In genomic region chr3:52055537-52056351, GRCh38 we compare ENCODE assay signal across 8 cellular contexts. TPM values are rescaled to one million over a fixed set of nuclear protein-coding genes. Genes with fewer than 3 reads are reported as not detected.
A peak's percentile ranks its signal among the peaks of the same experiment; 100 is the strongest.
DNase-seq lines count a peak whose midpoint lies in the region; ATAC-seq and TF ChIP-seq lines count a peak whose summit lies in the region.

No MANE protein-coding gene starts in this region.

- no peaks in the 10 kb centered on the region for H3K27me3 ChIP-seq in CD4-positive, CD25-positive, alpha-beta regulatory T cell (ENCODE audit: control insufficient read depth, insufficient read depth, low read length)
- no peaks in the 10 kb centered on the region for H3K27me3 ChIP-seq in IMR-90 (ENCODE audit: control insufficient read depth, insufficient read depth, low read length)
- H3K27me3 ChIP-seq in duodenal mucosa (ENCODE audit: control insufficient read depth in 1 of 2, insufficient read depth in 2 of 2, low read length in 2 of 2) = no peaks in the 10 kb centered on the region
- H3K27me3 ChIP-seq in mesenchymal stem cell (ENCODE audit: control insufficient read depth in 1 of 2, insufficient read depth in 1 of 2, low read length in 2 of 2) = no peaks in the 10 kb centered on the region

- H3K27ac Mint-ChIP-seq in CD4-positive, CD25-positive, alpha-beta regulatory T cell = peak overlapping the region; percentile 78 to 89 (median 81)

- H2BK15ac ChIP-seq in IMR-90 (ENCODE audit: low read depth, low read length) (no peak overlapping the region), mesenchymal stem cell (ENCODE audit: low read depth, poor library complexity, severe bottlenecking) (peak overlapping the region; percentile 71)

- peak; percentile 25 to 77 (median 63) for DNase-seq in CD4-positive, CD25-positive, alpha-beta regulatory T cell
- DNase-seq in IMR-90 = peak; percentile 57
- peak; percentile 18 to 22 for DNase-seq in activated CD4-positive, alpha-beta T cell treated with anti-CD3 and anti-CD28 coated beads for 24 hours (ENCODE audit: low read depth in 2 of 2)
- DNase-seq in mesenchymal stem cell = peak; percentile 71
- peak; percentile 58 for DNase-seq in stimulated activated naive CD8-positive, alpha-beta T cell treated with anti-CD3 and anti-CD28 coated beads, Interleukin-15, Interleukin-2, amounts not matched to agents 100 U/mL and 50 U/mL, for 24 hours
- DNase-seq in SIG-M5 (lab: John Stamatoyannopoulos, UW) = no peak

- H2AFZ ChIP-seq in IMR-90 (replicated peaks; ENCODE audit: low read length, poor library complexity) = peak overlapping the region; percentile 87
- H2AFZ ChIP-seq in mesenchymal stem cell (ENCODE audit: low read depth, low read length) = peak overlapping the region; percentile 46

- peak overlapping the region in 1 of 2 experiments; percentile 27 for H2BK12ac ChIP-seq in mesenchymal stem cell (ENCODE audit: low read length in 2 of 2)

- CTCF ChIA-PET in IMR-90 (lab: Yijun Ruan, JAX) = interaction anchor here (0.8 to 1.8 kb wide), 3 partner anchors 9 to 63 kb away, joined by 4 to 5 read pairs (median 4); no protein-coding TSS in a partner anchor

- peak; percentile 47; the same call in 1 of the 2 replicates for TF ChIP-seq POLR2A in IMR-90 (IDR thresholded peaks at IDR 0.05; ENCODE audit: low read depth, low read length)

- H3K9me3 Mint-ChIP-seq in CD4-positive, CD25-positive, alpha-beta regulatory T cell = no peaks in the 10 kb centered on the region

- H4K8ac ChIP-seq in IMR-90 (ENCODE audit: low read depth in 2 of 2, low read length in 2 of 2) = peak overlapping the region; percentile 94 to 96; a peak in 2 of 4 replicates
- H4K8ac ChIP-seq in mesenchymal stem cell (ENCODE audit: low read length) = peak overlapping the region; percentile 35

- peak overlapping the region; percentile 78 for H2BK120ac ChIP-seq in IMR-90 (ENCODE audit: low read depth, low read length)
- peak overlapping the region; percentile 56 for H2BK120ac ChIP-seq in mesenchymal stem cell (ENCODE audit: low read depth, low read length)

- H3K27me3 Mint-ChIP-seq in CD4-positive, CD25-positive, alpha-beta regulatory T cell = peaks cover 5% of the 10 kb centered on the region

- H3K27ac ChIP-seq in CD4-positive, CD25-positive, alpha-beta regulatory T cell (ENCODE audit: insufficient read depth, low read length, poor library complexity, severe bottlenecking) = peak overlapping the region; percentile 75
- peak overlapping the region; percentile 96 for H3K27ac ChIP-seq in IMR-90 (ENCODE audit: insufficient read depth, low read length)
- no peak overlapping the region for H3K27ac ChIP-seq in duodenal mucosa (ENCODE audit: low read depth, low read length)
- peak overlapping the region; percentile 66 for H3K27ac ChIP-seq in mesenchymal stem cell (ENCODE audit: low read length, poor library complexity, severe bottlenecking)

- H2BK5ac ChIP-seq in IMR-90 (ENCODE audit: low read depth, low read length, poor library complexity, severe bottlenecking) (peak overlapping the region; percentile 92), mesenchymal stem cell (ENCODE audit: low read depth, low read length, poor library complexity, severe bottlenecking) (peak overlapping the region; percentile 31)

- peaks cover 11% of the 10 kb centered on the region; the same call in 1 of the 2 replicates for H4K20me1 ChIP-seq in IMR-90 (ENCODE audit: insufficient read depth, low read length)

- H2AK5ac ChIP-seq in IMR-90 (ENCODE audit: low read depth, low read length) (peak overlapping the region; percentile 99), mesenchymal stem cell (ENCODE audit: low read length, severe bottlenecking) (no peak overlapping the region)

- H3K79me1 ChIP-seq in IMR-90 (ENCODE audit: low read depth in 1 of 2, low read length in 2 of 2) (peaks cover 6 to 52% of the 10 kb centered on the region in 2 experiments; a peak in 3 of 4 replicates), mesenchymal stem cell (replicated peaks; ENCODE audit: low read length, poor library complexity, severe bottlenecking) (peaks cover 5% of the 10 kb centered on the region)

- no peaks in the 10 kb centered on the region for H3K9me3 ChIP-seq in CD4-positive, CD25-positive, alpha-beta regulatory T cell (ENCODE audit: control insufficient read depth in 2 of 2, low read length in 2 of 2)
- no peaks in the 10 kb centered on the region for H3K9me3 ChIP-seq in IMR-90 (ENCODE audit: control insufficient read depth, insufficient read depth, low read length)
- no peaks in the 10 kb centered on the region for H3K9me3 ChIP-seq in duodenal mucosa (ENCODE audit: control insufficient read depth in 1 of 2, low read length in 2 of 2)
- no peaks in the 10 kb centered on the region for H3K9me3 ChIP-seq in mesenchymal stem cell (ENCODE audit: control insufficient read depth, low read length)

- H3K4me3 ChIP-seq in CD4-positive, CD25-positive, alpha-beta regulatory T cell (ENCODE audit: low read depth, low read length) = peak overlapping the region; percentile 81
- peak overlapping the region; percentile 96 for H3K4me3 ChIP-seq in IMR-90 (ENCODE audit: insufficient read depth, low read depth, low read length)
- H3K4me3 ChIP-seq in duodenal mucosa (ENCODE audit: low read depth in 1 of 2, low read length in 2 of 2) = peak overlapping the region; percentile 69 to 83
- H3K4me3 ChIP-seq in mesenchymal stem cell (ENCODE audit: insufficient read depth in 1 of 2, low read depth in 1 of 2, low read length in 2 of 2) = peak overlapping the region; percentile 85 to 94

- H3K9me1 ChIP-seq in IMR-90 (ENCODE audit: insufficient read depth, low read length) = peaks cover 10% of the 10 kb centered on the region; the same call in 1 of the 2 replicates

- H3K14ac ChIP-seq in IMR-90 (replicated peaks; ENCODE audit: low read depth, low read length) (peak overlapping the region; percentile 100), mesenchymal stem cell (ENCODE audit: low read length in 2 of 2) (peak overlapping the region in 1 of 2 experiments; percentile 84)

- 1% methylated on average over 54 of the region's 94 CpGs; no CpG with 5 or more reads in 1 of the 2 experiments for WGBS in IMR-90 (ENCODE audit: extremely low coverage in 2 of 2, insufficient read length in 1 of 2), 2 experiments
- 2% methylated on average over 57 of the region's 94 CpGs for WGBS in mesenchymal stem cell

- peak; percentile 38 for TF ChIP-seq CTCF in IMR-90 (conservative IDR thresholded peaks at IDR 0.05; ENCODE audit: low read depth, low read length)

- H3K23ac ChIP-seq in IMR-90 (ENCODE audit: low read depth, low read length) = peak overlapping the region; percentile 100
- peak overlapping the region in 1 of 2 experiments; percentile 84 for H3K23ac ChIP-seq in mesenchymal stem cell (ENCODE audit: low read length in 2 of 2)

- peaks cover 0 to 49% (median 32%) of the 10 kb centered on the region in 4 donors for H3K4me1 Mint-ChIP-seq in CD4-positive, CD25-positive, alpha-beta regulatory T cell

- TF ChIP-seq RAD21 in IMR-90 (IDR thresholded peaks at IDR 0.05; ENCODE audit: low read length) = peak; percentile 50

- H4K91ac ChIP-seq in IMR-90 (ENCODE audit: insufficient read depth, low read depth, low read length) (peak overlapping the region; percentile 97), mesenchymal stem cell (ENCODE audit: low read length) (peak overlapping the region; percentile 77)

- POLR2A ChIA-PET in IMR-90 (lab: Charles Lee; ENCODE audit: unreplicated experiment) = interaction anchor here (0.6 kb wide), 1 partner anchor 95 kb away, joined by 4 read pairs; no protein-coding TSS in a partner anchor

- peaks cover 13% of the 10 kb centered on the region for H3K36me3 Mint-ChIP-seq in CD4-positive, CD25-positive, alpha-beta regulatory T cell

- no peak overlapping the region for H4K5ac ChIP-seq in IMR-90 (ENCODE audit: low read depth, low read length)

- no peak overlapping the region; the same call in 1 of the 2 replicates for H3K18ac ChIP-seq in IMR-90 (ENCODE audit: low read depth, low read length)
- H3K18ac ChIP-seq in mesenchymal stem cell (ENCODE audit: low read depth in 1 of 2, low read length in 2 of 2) = peak overlapping the region; percentile 67 to 79

- H2AK9ac ChIP-seq in IMR-90 (replicated peaks; ENCODE audit: low read depth, low read length, poor library complexity) = peak overlapping the region; percentile 99

- H3K4me1 ChIP-seq in CD4-positive, CD25-positive, alpha-beta regulatory T cell (ENCODE audit: control insufficient read depth, insufficient read depth, low read length, poor library complexity, severe bottlenecking) = peaks cover 62% of the 10 kb centered on the region
- H3K4me1 ChIP-seq in IMR-90 (ENCODE audit: control insufficient read depth, insufficient read depth, low read length) (peaks cover 22% of the 10 kb centered on the region), duodenal mucosa (ENCODE audit: control insufficient read depth in 1 of 2, insufficient read depth in 2 of 2, low read length in 2 of 2) (peaks cover 44 to 49% of the 10 kb centered on the region in 2 donors), mesenchymal stem cell (ENCODE audit: control insufficient read depth, insufficient read depth, low read depth, low read length) (peaks cover 47% of the 10 kb centered on the region)

- peak overlapping the region; percentile 99 for H3K4ac ChIP-seq in IMR-90 (ENCODE audit: low read depth, low read length)
- peak overlapping the region; percentile 83 to 91 for H3K4ac ChIP-seq in mesenchymal stem cell (ENCODE audit: low read depth in 1 of 2, low read length in 2 of 2)

- peak overlapping the region; percentile 97 for H3K4me2 ChIP-seq in IMR-90 (ENCODE audit: low read depth, low read length)
- peak overlapping the region; percentile 67 for H3K4me2 ChIP-seq in mesenchymal stem cell (ENCODE audit: low read length, poor library complexity, severe bottlenecking)

- no TSS peak for BruUV-seq in IMR-90 (replicated peaks; lab: Mats Ljungman, UMichigan)

- H3K4me3 Mint-ChIP-seq in CD4-positive, CD25-positive, alpha-beta regulatory T cell = peak overlapping the region; percentile 89 to 97 (median 92)

- dilution Hi-C loops in IMR-90 (cut with HindIII; ENCODE audit: low sequenced_read_pairs, unreplicated experiment) = no loop called here

- H3K36me3 ChIP-seq in CD4-positive, CD25-positive, alpha-beta regulatory T cell (ENCODE audit: control insufficient read depth, insufficient read depth, low read length) = peaks cover 10% of the 10 kb centered on the region
- peaks cover 19% of the 10 kb centered on the region for H3K36me3 ChIP-seq in IMR-90 (ENCODE audit: control insufficient read depth, insufficient read depth, low read length)
- H3K36me3 ChIP-seq in duodenal mucosa (ENCODE audit: control insufficient read depth in 1 of 2, insufficient read depth in 2 of 2, low read length in 2 of 2) = peaks cover 13 to 29% of the 10 kb centered on the region in 2 donors
- H3K36me3 ChIP-seq in mesenchymal stem cell (ENCODE audit: control insufficient read depth in 1 of 2, insufficient read depth in 2 of 2, low read depth in 1 of 2, low read length in 2 of 2) = peaks cover 25 to 35% of the 10 kb centered on the region in 2 experiments

- intact Hi-C loops in IMR-90 (cut with micrococcal nuclease) = loop anchor here (1.0 to 5.0 kb wide), 3 partner anchors 35 to 113 kb away; partner anchors contain the start of gene PARP3

- peak in 1 of 2 donors; percentile 6 for ATAC-seq in CD4-positive, CD25-positive, alpha-beta regulatory T cell (ENCODE audit: low read depth in 2 of 2)
- peak; percentile 13 for ATAC-seq in GM19395 (IDR thresholded peaks at IDR 0.05; ENCODE audit: unreplicated experiment)
- ATAC-seq in IMR-90 (ENCODE audit: low read depth) = peak; percentile 12
- peak; percentile 1 for ATAC-seq in stimulated activated naive CD8-positive, alpha-beta T cell treated with anti-CD3 and anti-CD28 coated beads, Interleukin-15, Interleukin-2, amounts not matched to agents 100 U/mL and 50 U/mL, for 24 hours

- H3K9ac ChIP-seq in IMR-90 (ENCODE audit: low read depth, low read length) (peak overlapping the region; percentile 99), duodenal mucosa (ENCODE audit: low read depth in 1 of 2, low read length in 2 of 2) (peak overlapping the region; percentile 57 to 80), mesenchymal stem cell (ENCODE audit: low read length) (peak overlapping the region; percentile 94)

- H2BK20ac ChIP-seq in IMR-90 (ENCODE audit: low read depth, low read length) = no peak overlapping the region

- peak overlapping the region; percentile 93 for H3K56ac ChIP-seq in IMR-90 (ENCODE audit: extremely low read depth, insufficient read depth, low read length)

- in situ Hi-C loops in IMR-90 (cut with MboI; ENCODE audit: low sequenced_read_pairs) = no loop called here

RNA-seq across cellular contexts. Expression of gene DUSP7, which starts 0.6 kb away (rescaled TPM):
- 12.7 TPM for total RNA-seq in CD4-positive, CD25-positive, alpha-beta regulatory T cell
- 1 to 10 TPM; 3.0 to 3.7 (median 3.5) TPM for polyA plus RNA-seq in CD4-positive, CD25-positive, alpha-beta regulatory T cell
- 9.3 and 9.7 TPM in 2 replicates for total RNA-seq in IMR-90 (2012; rRNA removed)
- 24.0 and 27.8 TPM in 2 replicates for polyA plus RNA-seq in IMR-90 (2012; rRNA removed)
- polyA plus RNA-seq in IMR-90 (2012; cell fraction: cytosol; rRNA removed) = 10.9 and 26.7 TPM in 2 replicates
- polyA plus RNA-seq in IMR-90 (2012; cell fraction: nucleus; rRNA removed; ENCODE audit: low replicate concordance) = 8.9 and 16.8 TPM in 2 replicates
- polyA plus RNA-seq in mesenchymal stem cell (2013, experiment 1 of 2) = 30.5 TPM
- polyA plus RNA-seq in mesenchymal stem cell (2013, experiment 2 of 2) = 30.2 TPM
